8 cellular contexts compared by ENCODE assay signal in the genomic region with DNA sequence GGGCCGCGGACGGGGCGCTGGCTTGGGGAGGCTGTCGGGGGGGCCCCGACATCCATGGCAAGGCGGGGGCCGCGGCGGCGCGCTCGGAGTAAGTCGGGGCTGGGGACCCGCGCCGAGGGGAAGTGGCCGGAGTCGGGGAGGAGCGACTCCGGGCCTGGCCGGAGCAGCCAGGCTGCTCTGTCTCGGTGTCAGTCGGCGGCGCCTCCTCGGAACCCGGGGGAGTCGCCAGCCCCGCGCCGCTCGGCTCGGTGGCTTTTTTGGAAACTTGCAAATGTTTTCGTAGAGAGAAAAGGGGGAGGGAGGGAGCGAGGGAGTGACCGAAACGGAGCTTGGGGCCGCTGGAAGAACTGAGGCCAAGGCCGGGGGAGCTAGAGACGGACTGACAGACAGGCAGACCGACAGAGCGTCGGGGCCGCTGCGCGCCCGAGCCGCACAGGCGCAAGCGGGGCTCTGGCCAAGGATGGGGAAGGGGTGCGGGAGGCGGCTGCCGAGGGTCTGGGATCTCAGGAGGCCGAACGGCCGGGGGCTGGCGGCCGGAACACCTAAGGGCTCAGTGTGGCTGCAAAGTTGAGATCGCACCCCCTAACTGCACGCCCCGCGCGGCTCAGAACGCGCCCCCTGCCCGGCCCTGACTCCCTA. TPM values are rescaled to one million over a fixed set of nuclear protein-coding genes. Genes with fewer than 3 reads are reported as not detected.
A peak's percentile ranks its signal among the peaks of the same experiment; 100 is the strongest.
DNase-seq lines count a peak whose midpoint lies in the region; ATAC-seq and TF ChIP-seq lines count a peak whose summit lies in the region.

No MANE protein-coding gene starts in this region.

- peak overlapping the region in 1 of 8 donors; percentile 33 for H3K27ac Mint-ChIP-seq in CD8-positive, alpha-beta memory T cell
- H3K27ac Mint-ChIP-seq in dendritic cell treated with granulocyte-macrophage colony-stimulating factor and Interleukin-4, amounts not matched to agents 40 ng/mL and 50 ng/mL, for 4 days = no peak overlapping the region

- H3K27me3 ChIP-seq in CD8-positive, alpha-beta memory T cell (ENCODE audit: insufficient read depth, low read length, poor library complexity, severe bottlenecking) = peaks cover 35% of the 10 kb centered on the region
- H3K27me3 ChIP-seq in vagina = no peaks in the 10 kb centered on the region

- H3K4me1 ChIP-seq in CD8-positive, alpha-beta memory T cell (ENCODE audit: insufficient read depth, low read length) = no peaks in the 10 kb centered on the region
- H3K4me1 ChIP-seq in mesodermal cell (ENCODE audit: control insufficient read depth, insufficient read depth, low read length, poor library complexity, severe bottlenecking) = peaks cover 32% of the 10 kb centered on the region
- peaks cover 58% of the 10 kb centered on the region for H3K4me1 ChIP-seq in vagina

- DNase-seq in CD8-positive, alpha-beta memory T cell = no peak
- DNase-seq in NB4 (ENCODE audit: low read depth) = peak; percentile 70
- no peak for DNase-seq in vagina (ENCODE audit: extremely low spot score in 2 of 2)
- no peak for DNase-seq in NK-92 (lab: John Stamatoyannopoulos, UW; ENCODE audit: unreplicated experiment)

- no peaks in the 10 kb centered on the region for H3K9me3 ChIP-seq in CD8-positive, alpha-beta memory T cell (ENCODE audit: low read length)
- H3K9me3 ChIP-seq in mesodermal cell (ENCODE audit: control insufficient read depth, low read length) (no peaks in the 10 kb centered on the region), vagina (no peaks in the 10 kb centered on the region)

- no peaks in the 10 kb centered on the region for H3K36me3 ChIP-seq in CD8-positive, alpha-beta memory T cell (ENCODE audit: insufficient read depth, low read length)
- no peaks in the 10 kb centered on the region for H3K36me3 ChIP-seq in mesodermal cell (ENCODE audit: control insufficient read depth, insufficient read depth, low read length)
- H3K36me3 ChIP-seq in vagina = no peaks in the 10 kb centered on the region

- H3K4me3 ChIP-seq in CD8-positive, alpha-beta memory T cell (ENCODE audit: low read length) = peak overlapping the region; percentile 34
- H3K4me3 ChIP-seq in NB4 (ENCODE audit: low read depth, low read length) (peak overlapping the region; percentile 32), mesodermal cell (ENCODE audit: extremely low read depth, insufficient read depth, low read length, poor library complexity, severe bottlenecking) (peak overlapping the region; percentile 54), vagina (peak overlapping the region; percentile 62 to 71)

- no peak for TF ChIP-seq POLR2A in NB4 (IDR thresholded peaks at IDR 0.05; ENCODE audit: extremely low read depth, insufficient read length)
- peak in 1 of 2 donors; percentile 27 for TF ChIP-seq POLR2A in vagina (IDR thresholded peaks at IDR 0.05)

- POLR2A ChIA-PET in CD8-positive, alpha-beta memory T cell (lab: Charles Lee) = no interaction called here

- peaks cover 0 to 20% (median 4%) of the 10 kb centered on the region in 3 donors for H3K4me1 Mint-ChIP-seq in CD8-positive, alpha-beta memory T cell
- H3K4me1 Mint-ChIP-seq in dendritic cell treated with granulocyte-macrophage colony-stimulating factor and Interleukin-4, amounts not matched to agents 40 ng/mL and 50 ng/mL, for 4 days (ENCODE audit: low read depth) = peaks cover 14% of the 10 kb centered on the region

- ATAC-seq in HG02970 (IDR thresholded peaks at IDR 0.05; ENCODE audit: low FRiP score, unreplicated experiment) (no peak), HG02588 (IDR thresholded peaks at IDR 0.05; ENCODE audit: unreplicated experiment) (no peak)

- peak overlapping the region; percentile 48 to 82 (median 75) for H3K4me3 Mint-ChIP-seq in CD8-positive, alpha-beta memory T cell
- peak overlapping the region; percentile 68 for H3K4me3 Mint-ChIP-seq in dendritic cell treated with granulocyte-macrophage colony-stimulating factor and Interleukin-4, amounts not matched to agents 40 ng/mL and 50 ng/mL, for 4 days

- CTCF ChIA-PET in CD8-positive, alpha-beta memory T cell (lab: Charles Lee) = interaction anchor here (1.4 to 2.1 kb wide), 3 partner anchors 8 to 27 kb away, joined by 4 to 10 read pairs (median 4); no protein-coding TSS in a partner anchor

- intact Hi-C loops in dendritic cell treated with granulocyte-macrophage colony-stimulating factor and Interleukin-4, amounts not matched to agents 40 ng/mL and 50 ng/mL, for 4 days (cut with micrococcal nuclease) = no loop called here
- intact Hi-C loops in vagina (cut with DNase I) = loop anchor here (2.0 kb wide), 1 partner anchor 16 kb away; no protein-coding TSS in a partner anchor

- no peaks in the 10 kb centered on the region for H3K9me3 Mint-ChIP-seq in CD8-positive, alpha-beta memory T cell
- H3K9me3 Mint-ChIP-seq in dendritic cell treated with granulocyte-macrophage colony-stimulating factor and Interleukin-4, amounts not matched to agents 40 ng/mL and 50 ng/mL, for 4 days = no peaks in the 10 kb centered on the region

- H3K27ac ChIP-seq in CD8-positive, alpha-beta memory T cell (ENCODE audit: low read depth, low read length) = no peak overlapping the region
- H3K27ac ChIP-seq in mesodermal cell (ENCODE audit: low read depth, low read length, severe bottlenecking) (no peak overlapping the region), vagina (peak overlapping the region; percentile 89)

- WGBS in mesodermal cell (ENCODE audit: insufficient coverage in 2 of 2), 2 experiments = 0 to 1% methylated on average over 52 to 61 of the region's 67 CpGs

- TF ChIP-seq CTCF in NB4 (IDR thresholded peaks at IDR 0.05; ENCODE audit: low read depth, low read length) (no peak), vagina (IDR thresholded peaks at IDR 0.05) (no peak)

- peaks cover 35 to 47% of the 10 kb centered on the region in 2 donors for H3K27me3 Mint-ChIP-seq in CD8-positive, alpha-beta memory T cell
- peaks cover 80% of the 10 kb centered on the region for H3K27me3 Mint-ChIP-seq in dendritic cell treated with granulocyte-macrophage colony-stimulating factor and Interleukin-4, amounts not matched to agents 40 ng/mL and 50 ng/mL, for 4 days

- no peaks in the 10 kb centered on the region for H3K36me3 Mint-ChIP-seq in CD8-positive, alpha-beta memory T cell
- H3K36me3 Mint-ChIP-seq in dendritic cell treated with granulocyte-macrophage colony-stimulating factor and Interleukin-4, amounts not matched to agents 40 ng/mL and 50 ng/mL, for 4 days (ENCODE audit: low read depth) = no peaks in the 10 kb centered on the region

RNA-seq across cellular contexts. Expression of a gene that starts 5.0 kb away (rescaled TPM):
- not detected for total RNA-seq in CD8-positive, alpha-beta memory T cell
- not detected for polyA plus RNA-seq in CD8-positive, alpha-beta memory T cell
- polyA plus RNA-seq in mesodermal cell (2013, experiment 1 of 2) = 35.5 TPM
- 25.6 TPM for polyA plus RNA-seq in mesodermal cell (2013, experiment 2 of 2)
- total RNA-seq in vagina = 13.0 TPM

RNA-seq across cellular contexts. Expression of a gene that starts 19.3 kb away (rescaled TPM):
- total RNA-seq in CD8-positive, alpha-beta memory T cell = not detected
- polyA plus RNA-seq in CD8-positive, alpha-beta memory T cell = not detected
- polyA plus RNA-seq in mesodermal cell (2013, experiment 1 of 2) = 4.7 TPM
- 4.4 TPM for polyA plus RNA-seq in mesodermal cell (2013, experiment 2 of 2)
- total RNA-seq in vagina = not detected

Comparison
In these comparisons a context has a peak if more than half of its experiments do, and no peak if none do; other contexts are left out.
1. RNA of a gene that starts 5.0 kb away (total RNA-seq): 13.0 TPM in vagina (single experiment); not detected in CD8-positive, alpha-beta memory T cell; every median in the first group is over 10 times any median in the second.
2. Peak in every context shown above with its lines, with median percentiles within 50 percentile points of each other: H3K4me3 ChIP-seq.